ENCODE assay signal across 8 cellular contexts in the genomic region with DNA sequence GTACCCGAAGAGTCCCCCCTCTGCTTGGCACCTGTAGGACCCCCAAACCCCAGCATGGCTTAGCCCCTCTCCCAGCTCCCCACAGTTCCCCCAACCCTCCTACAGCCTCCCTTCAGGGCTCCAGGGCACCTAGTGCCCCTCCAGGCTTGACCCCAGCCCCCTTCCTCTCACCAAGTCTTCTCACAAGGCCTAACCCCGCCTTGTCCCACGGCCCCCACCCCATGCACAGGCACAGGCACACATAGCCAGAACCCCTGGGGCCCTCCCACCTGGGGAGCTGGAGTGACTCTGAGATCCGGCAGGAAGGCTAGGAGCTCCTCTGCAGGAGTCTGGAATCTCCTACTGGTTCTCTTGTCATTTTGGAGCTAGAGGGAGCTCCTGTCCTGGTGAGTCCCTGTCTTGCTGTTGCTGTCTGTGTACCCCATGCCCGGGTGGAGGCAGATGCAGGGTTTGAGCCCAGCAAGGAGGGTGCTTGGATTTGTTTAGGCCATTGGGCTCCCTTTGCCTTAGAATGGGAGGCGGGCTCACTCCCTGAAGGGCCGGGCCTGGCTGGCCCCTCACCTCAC. TPM values are rescaled to one million over a fixed set of nuclear protein-coding genes. Genes with fewer than 3 reads are reported as not detected.
A peak's percentile ranks its signal among the peaks of the same experiment; 100 is the strongest.
DNase-seq lines count a peak whose midpoint lies in the region; ATAC-seq and TF ChIP-seq lines count a peak whose summit lies in the region.

No MANE protein-coding gene starts in this region.

- peaks cover 90% of the 10 kb centered on the region for H3K79me2 ChIP-seq in OCI-LY7 (ENCODE audit: insufficient read depth, low read depth, low read length)

- TF ChIP-seq CTCF in OCI-LY7 (conservative IDR thresholded peaks at IDR 0.05; ENCODE audit: low read length), result no peak; the same call in 1 of the 2 replicates
- TF ChIP-seq CTCF in esophagus muscularis mucosa (IDR thresholded peaks at IDR 0.05), result peak; percentile 29 to 48 (median 43)
- TF ChIP-seq CTCF in omental fat pad (IDR thresholded peaks at IDR 0.05), result no peak

- peaks cover 73 to 100% (median 93%) of the 10 kb centered on the region in 4 donors for H3K4me1 Mint-ChIP-seq in CD4-positive, alpha-beta memory T cell

- H3K9me3 Mint-ChIP-seq in CD4-positive, alpha-beta memory T cell, result peaks cover 0 to 4% (median 0%) of the 10 kb centered on the region in 8 donors

- BruUV-seq in OCI-LY7 (replicated peaks; lab: Mats Ljungman, UMichigan), result no TSS peak

- CTCF ChIA-PET in CD4-positive, alpha-beta memory T cell (lab: Charles Lee; ENCODE audit: partially characterized antibody), result interaction anchor here (0.7 to 11.3 kb wide), 35 partner anchors 8 to 165 kb away, joined by 3 to 137 read pairs (median 5); a partner anchor contains a TSS
- CTCF ChIA-PET in OCI-LY7 (lab: Charles Lee; ENCODE audit: unreplicated experiment), result interaction anchor here (0.6 to 1.6 kb wide), 5 partner anchors 13 to 128 kb away, joined by 3 to 8 read pairs (median 3); no protein-coding TSS in a partner anchor

- peak overlapping the region; percentile 82 for H3K27ac ChIP-seq in CD4-positive, alpha-beta memory T cell (ENCODE audit: low read depth, low read length)
- H3K27ac ChIP-seq in OCI-LY7 (ENCODE audit: low read depth, low read length, poor library complexity, severe bottlenecking), result peak overlapping the region; percentile 65
- peak overlapping the region; percentile 92 to 93 (median 92) for H3K27ac ChIP-seq in esophagus muscularis mucosa (replicated peaks in 1 of 4)

- no peaks in the 10 kb centered on the region for H3K9me3 ChIP-seq in CD4-positive, alpha-beta memory T cell (ENCODE audit: control insufficient read depth in 1 of 2, low read length in 2 of 2)
- H3K9me3 ChIP-seq in OCI-LY7 (ENCODE audit: low read length) (peaks cover 10% of the 10 kb centered on the region), esophagus muscularis mucosa (no peaks in the 10 kb centered on the region)

- peak overlapping the region; percentile 79 to 91 (median 84) for H3K4me3 Mint-ChIP-seq in CD4-positive, alpha-beta memory T cell

- H4K20me1 ChIP-seq in OCI-LY7 (ENCODE audit: insufficient read depth, low read length), result peaks cover 7% of the 10 kb centered on the region; the same call in 1 of the 2 replicates

- POLR2A ChIA-PET in CD4-positive, alpha-beta memory T cell (lab: Charles Lee; ENCODE audit: partially characterized antibody), result interaction anchor here (0.6 to 23.9 kb wide), 22 partner anchors 12 to 163 kb away, joined by 3 to 562 read pairs (median 11); a partner anchor contains a TSS
- POLR2A ChIA-PET in OCI-LY7 (lab: Charles Lee), result interaction anchor here (0.6 to 1.7 kb wide), 5 partner anchors 13 to 47 kb away, joined by 3 to 7 read pairs (median 4); no protein-coding TSS in a partner anchor

- no peaks in the 10 kb centered on the region for H3K9me2 ChIP-seq in OCI-LY7 (ENCODE audit: insufficient read depth, low read length)

- TF ChIP-seq EP300 in esophagus muscularis mucosa (IDR thresholded peaks at IDR 0.05), result no peak

- H3K36me3 ChIP-seq in CD4-positive, alpha-beta memory T cell (ENCODE audit: insufficient read depth, low read length), result no peaks in the 10 kb centered on the region
- H3K36me3 ChIP-seq in OCI-LY7 (ENCODE audit: insufficient read depth, low read length) (peaks cover 21% of the 10 kb centered on the region), esophagus muscularis mucosa (no peaks in the 10 kb centered on the region)

- no peaks in the 10 kb centered on the region for H3K27me3 Mint-ChIP-seq in CD4-positive, alpha-beta memory T cell

- no peak overlapping the region for H2AFZ ChIP-seq in OCI-LY7 (ENCODE audit: low read length)

- peak; percentile 19 for ATAC-seq in omental fat pad (ENCODE audit: low FRiP score)

- H3K27me3 ChIP-seq in CD4-positive, alpha-beta memory T cell (ENCODE audit: insufficient read depth, low read length), result no peaks in the 10 kb centered on the region
- no peaks in the 10 kb centered on the region for H3K27me3 ChIP-seq in esophagus muscularis mucosa

- intact Hi-C loops in CD4-positive, alpha-beta memory T cell (cut with micrococcal nuclease), result loop anchor here (1.0 to 5.0 kb wide), 6 partner anchors 26 to 374 kb away; a partner anchor contains a TSS
- intact Hi-C loops in OCI-LY7 (cut with micrococcal nuclease; ENCODE audit: unreplicated experiment) (no loop called here), esophagus muscularis mucosa (cut with DNase I) (loop anchor here (2.0 to 5.0 kb wide), 3 partner anchors 25 to 123 kb away; no protein-coding TSS in a partner anchor)

- H3K36me3 Mint-ChIP-seq in CD4-positive, alpha-beta memory T cell, result peaks cover 7 to 19% of the 10 kb centered on the region in 2 donors

- peaks cover 99% of the 10 kb centered on the region for H3K4me1 ChIP-seq in CD4-positive, alpha-beta memory T cell (ENCODE audit: insufficient read depth, low read length)
- H3K4me1 ChIP-seq in OCI-LY7 (ENCODE audit: insufficient read depth, low read length, poor library complexity, severe bottlenecking) (peaks cover 92% of the 10 kb centered on the region), esophagus muscularis mucosa (peaks cover 83 to 94% (median 92%) of the 10 kb centered on the region in 4 donors)

- no peak for DNase-seq in CD4-positive, alpha-beta memory T cell
- DNase-seq in OCI-LY7 (ENCODE audit: low spot score) (no peak), esophagus muscularis mucosa (ENCODE audit: extremely low spot score) (no peak), omental fat pad (ENCODE audit: low spot score) (no peak), NCI-H2196 treated with DMSO at 0.1 percent for 48 hours (lab: John Stamatoyannopoulos, UW; ENCODE audit: unreplicated experiment) (no peak), inferior parietal cortex (ENCODE audit: extremely low spot score) (no peak), HuH-7.5 (ENCODE audit: low spot score) (no peak), NCI-H1105 treated with DMSO at 0.1 percent for 48 hours (lab: John Stamatoyannopoulos, UW) (no peak)

- peak overlapping the region; percentile 70 for H3K4me2 ChIP-seq in OCI-LY7 (ENCODE audit: low read length)

- no peak for TF ChIP-seq POLR2A in esophagus muscularis mucosa (IDR thresholded peaks at IDR 0.05; ENCODE audit: low read depth)

- H3K27ac Mint-ChIP-seq in CD4-positive, alpha-beta memory T cell, result peak overlapping the region; percentile 91 to 98 (median 96)

- 48% methylated on average over 6 of the region's 7 CpGs for WGBS in esophagus muscularis mucosa

- peak overlapping the region in 1 of 2 donors; percentile 17 for H3K4me3 ChIP-seq in CD4-positive, alpha-beta memory T cell (ENCODE audit: low read length in 2 of 2)
- H3K4me3 ChIP-seq in OCI-LY7 (ENCODE audit: low read depth, low read length, poor library complexity, severe bottlenecking) (peak overlapping the region; percentile 18), esophagus muscularis mucosa (peak overlapping the region; percentile 48 to 56 (median 53))

RNA-seq across cellular contexts. Expression of a gene that starts 39.6 kb away (rescaled TPM):
- total RNA-seq in CD4-positive, alpha-beta memory T cell, result 100 to 1,000 TPM; 197 to 202 TPM
- polyA plus RNA-seq in CD4-positive, alpha-beta memory T cell, result 10 to 100 TPM; 22.0 to 82.2 TPM
- total RNA-seq in OCI-LY7 (2014; rRNA removed; shearing (Covaris generic)), result 62.0 and 64.6 TPM in 2 replicates
- total RNA-seq in OCI-LY7 (2022) (62.6 and 63.2 TPM in 2 replicates), esophagus muscularis mucosa (100 to 1,000 TPM in 1 of 4 donors, 10 to 100 TPM in 3; 57.3 to 109 (median 74.2) TPM), omental fat pad (10 to 100 TPM; 49.7 to 67.5 (median 62.3) TPM)

Comparison
In these comparisons a context has a peak if more than half of its experiments do, and no peak if none do; other contexts are left out.
1. CTCF ChIP-seq: peak in esophagus muscularis mucosa (3 of 3); none in OCI-LY7 (single experiment) and omental fat pad (0 of 3).
2. Peak in every context shown above with its lines, with median percentiles within 50 percentile points of each other: H3K27ac ChIP-seq.